8 cellular contexts compared by ENCODE assay signal in the genomic region with DNA sequence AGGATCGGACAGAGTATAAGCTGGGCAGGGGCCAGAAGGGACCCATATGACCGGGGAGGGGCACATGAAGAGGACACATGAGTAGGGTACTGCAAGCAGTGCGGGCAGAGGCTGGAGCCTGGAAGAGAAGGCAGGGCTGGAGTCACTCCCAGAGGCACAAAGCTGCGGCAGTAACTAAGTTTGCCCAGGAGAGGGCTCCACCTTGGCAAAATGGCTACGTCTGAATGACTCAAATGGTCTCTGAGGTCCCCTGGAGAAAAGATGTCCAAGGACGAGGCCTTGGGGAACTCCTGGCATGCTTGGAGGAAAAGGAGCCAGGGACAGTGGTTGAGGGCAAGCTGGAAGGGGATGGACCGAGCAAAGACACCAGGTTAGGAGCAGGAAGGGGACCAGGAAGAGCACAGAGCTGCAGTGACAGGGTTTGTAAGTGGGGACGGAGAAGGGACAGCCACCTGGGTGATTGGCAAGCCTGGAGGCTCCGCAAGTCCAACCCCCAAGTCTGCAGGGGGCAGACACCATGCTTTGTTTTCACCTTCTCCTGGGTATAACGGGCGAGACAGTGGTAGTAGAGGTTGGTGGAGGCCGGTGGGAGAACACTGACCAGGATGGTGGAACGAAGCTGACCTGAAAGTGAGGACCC. TPM values are rescaled to one million over a fixed set of nuclear protein-coding genes. Genes with fewer than 3 reads are reported as not detected.
A peak's percentile ranks its signal among the peaks of the same experiment; 100 is the strongest.
DNase-seq lines count a peak whose midpoint lies in the region; ATAC-seq and TF ChIP-seq lines count a peak whose summit lies in the region.

No MANE protein-coding gene starts in this region.

- DNase-seq in COLO668 (lab: John Stamatoyannopoulos, UW; ENCODE audit: unreplicated experiment) (peak; percentile 36), HK-2 (ENCODE audit: unreplicated experiment) (peak; percentile 71), activated T-cell treated with anti-CD3 and anti-CD28 coated beads for 4 hours (peak; percentile 48), esophagus squamous epithelium (lab: John Stamatoyannopoulos, UW) (no peak), stromal cell of bone marrow (ENCODE audit: low read depth) (peak; percentile 39)

- TF ChIP-seq EP300 in neural cell (conservative IDR thresholded peaks at IDR 0.05; ENCODE audit: poor library complexity, severe bottlenecking) = no peak

- no peak for TF ChIP-seq POLR2A in esophagus squamous epithelium (IDR thresholded peaks at IDR 0.05)

- peaks cover 5% of the 10 kb centered on the region; the same call in 1 of the 2 replicates for H3K4me1 ChIP-seq in OCI-LY3 (ENCODE audit: low read length)
- H3K4me1 ChIP-seq in esophagus squamous epithelium = peaks cover 0 to 3% (median 0%) of the 10 kb centered on the region in 3 donors

- ATAC-seq in GM21515 (IDR thresholded peaks at IDR 0.05; ENCODE audit: unreplicated experiment) = no peak

- H3K27ac ChIP-seq in OCI-LY3 (ENCODE audit: low read length) (no peak overlapping the region), esophagus squamous epithelium (no peak overlapping the region), neural cell (ENCODE audit: low read length) (no peak overlapping the region)

- TF ChIP-seq CTCF in OCI-LY3 (IDR thresholded peaks at IDR 0.05; ENCODE audit: low read depth, low read length) (peak; percentile 63), esophagus squamous epithelium (IDR thresholded peaks at IDR 0.05) (peak; percentile 44 to 75 (median 61)), neural cell (IDR thresholded peaks at IDR 0.05; ENCODE audit: poor library complexity, severe bottlenecking) (peak; percentile 77)

- H4K20me1 ChIP-seq in OCI-LY3 (ENCODE audit: insufficient read depth, low read length) (no peaks in the 10 kb centered on the region), neural cell (ENCODE audit: insufficient read depth) (no peaks in the 10 kb centered on the region)

- H3K9me2 ChIP-seq in neural cell (ENCODE audit: insufficient read depth, low read length) = no peaks in the 10 kb centered on the region

- no peaks in the 10 kb centered on the region for H3F3A ChIP-seq in neural cell (ENCODE audit: insufficient read depth, low read length, poor library complexity, severe bottlenecking)

- H3K27me3 ChIP-seq in OCI-LY3 (ENCODE audit: low read depth, low read length) (no peaks in the 10 kb centered on the region), esophagus squamous epithelium (peaks cover 0 to 60% (median 0%) of the 10 kb centered on the region in 4 donors), neural cell (ENCODE audit: insufficient read depth, low read depth, low read length) (peaks cover 6% of the 10 kb centered on the region)

- peak overlapping the region; percentile 65 for H3K4me3 ChIP-seq in OCI-LY3 (ENCODE audit: low read length)
- no peak overlapping the region for H3K4me3 ChIP-seq in esophagus squamous epithelium
- H3K4me3 ChIP-seq in neural cell (ENCODE audit: low read length) = no peak overlapping the region

- peak overlapping the region; percentile 98 for H2AFZ ChIP-seq in OCI-LY3 (ENCODE audit: low read depth, low read length)
- no peak overlapping the region for H2AFZ ChIP-seq in neural cell (ENCODE audit: low read depth, low read length)

- intact Hi-C loops in esophagus squamous epithelium (cut with DNase I) = no loop called here

- H3K36me3 ChIP-seq in OCI-LY3 (replicated peaks; ENCODE audit: low read depth, low read length) (no peaks in the 10 kb centered on the region), esophagus squamous epithelium (no peaks in the 10 kb centered on the region), neural cell (ENCODE audit: insufficient read depth, low read length) (no peaks in the 10 kb centered on the region)

- TF ChIP-seq RAD21 in neural cell (conservative IDR thresholded peaks at IDR 0.05) = peak; percentile 71

- H3K4me2 ChIP-seq in OCI-LY3 (ENCODE audit: low read length) (peak overlapping the region; percentile 80), neural cell (ENCODE audit: low read length) (no peak overlapping the region)

- WGBS in esophagus squamous epithelium, 2 donors = 40% methylated on average over 13 of the region's 13 CpGs

- no peaks in the 10 kb centered on the region for H3K79me2 ChIP-seq in OCI-LY3 (ENCODE audit: low read length)
- H3K79me2 ChIP-seq in neural cell (replicated peaks; ENCODE audit: insufficient read depth, low read length) = no peaks in the 10 kb centered on the region

- peak overlapping the region; percentile 31; the same call in 1 of the 2 replicates for H3K9ac ChIP-seq in OCI-LY3 (ENCODE audit: low read length)
- H3K9ac ChIP-seq in neural cell (ENCODE audit: low read length) = no peak overlapping the region

- H3K9me3 ChIP-seq in OCI-LY3 (ENCODE audit: insufficient read depth, low read length) (no peaks in the 10 kb centered on the region), esophagus squamous epithelium (no peaks in the 10 kb centered on the region), neural cell (ENCODE audit: low read length) (no peaks in the 10 kb centered on the region)

TF ChIP-seq in neural cell, 6 proteins besides CTCF, POLR2A, EP300 and RAD21:
- TF ChIP-seq SMC3 (conservative IDR thresholded peaks at IDR 0.05; ENCODE audit: poor library complexity) (peak; percentile 83), TAF1 (IDR thresholded peaks at IDR 0.05; ENCODE audit: low read depth) (no peak), POLR2AphosphoS5 (IDR thresholded peaks at IDR 0.05) (no peak)

RNA-seq across cellular contexts. Expression of a gene that starts 43.1 kb away (rescaled TPM):
- not detected for total RNA-seq in esophagus squamous epithelium
- 0.08 TPM in 1 of 2 replicates, not detected in the other for polyA plus RNA-seq in neural cell
- not detected in 2 replicates for polyA minus RNA-seq in neural cell
